ENCODE assay signal across 30 cellular contexts in the genomic region with DNA sequence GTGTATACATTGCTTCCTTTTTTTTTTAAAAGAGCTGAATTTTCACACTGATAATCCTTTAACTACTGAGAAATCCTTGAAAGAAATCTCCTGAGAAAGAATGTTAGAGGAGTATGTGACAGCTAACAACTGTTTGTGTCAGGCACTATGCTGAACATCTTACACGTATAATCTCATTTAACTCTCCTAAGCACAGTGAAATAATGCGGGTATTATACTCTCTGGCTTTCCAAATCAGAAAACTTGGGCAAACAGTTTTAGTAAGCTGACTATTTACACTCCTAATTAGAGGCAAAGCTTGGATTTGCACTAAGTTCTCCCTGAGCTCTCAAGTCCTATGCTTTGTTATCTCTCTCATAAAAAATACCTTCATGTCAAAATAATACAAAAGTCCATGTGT.
"Had no signal": no experiment of that assay in that cellular context is flagged by ENCODE, and none has a peak within 500 bp of the region (broad histone marks: within the 10 kb centered on the region; RNA-seq: fewer than 3 reads in every experiment).

No MANE protein-coding gene starts in this region.

- H3K4me2 ChIP-seq: PC-9 had no signal

- H3K27me3 Mint-ChIP-seq: activated CD4-positive, alpha-beta T cell treated with anti-CD3 and anti-CD28 coated beads, Interleukin-2, amount 10 ng/mL, durations not matched to agents 24 days and 14 days; activated CD8-positive, alpha-beta T cell treated with anti-CD3 and anti-CD28 coated beads for 36 hours had no signal

- FAIRE-seq: RCC 7860 had no signal

- H2AFZ ChIP-seq: PC-9 had no signal

- H3K27me3 ChIP-seq: cardiac muscle cell had no signal

- ATAC-seq: activated CD8-positive, alpha-beta T cell treated with anti-CD3 and anti-CD28 coated beads for 36 hours; activated naive CD4-positive, alpha-beta T cell treated with anti-CD3 and anti-CD28 coated beads, Interleukin-2, amount 50 U/mL, for 72 hours; activated T-cell treated with anti-CD3 and anti-CD28 coated beads, Interleukin-2, amount 50 U/mL, for 4 hours; Right ventricle myocardium inferior; SK-N-SH treated with all-trans-retinoic acid at 6 μM for 48 hours had no signal

- H3K27ac ChIP-seq: cardiac muscle cell, PC-9, RWPE1, WERI-Rb-1 had no signal

- H3K27ac Mint-ChIP-seq: activated CD4-positive, alpha-beta T cell treated with anti-CD3 and anti-CD28 coated beads, Interleukin-2, amount 10 ng/mL, durations not matched to agents 24 days and 14 days; activated CD8-positive, alpha-beta T cell treated with anti-CD3 and anti-CD28 coated beads for 36 hours; activated naive CD4-positive, alpha-beta T cell treated with anti-CD3 and anti-CD28 coated beads for 36 hours; activated naive CD4-positive, alpha-beta T cell treated with anti-CD3 and anti-CD28 coated beads, Interleukin-2, amount 50 U/mL, for 72 hours; activated T-helper 1 cell treated with anti-CD3 and anti-CD28 coated beads, Interleukin-12 subunit alpha, Interleukin-12 subunit beta, Interleukin-2, Interleukin-4 antibody, amounts not matched to agents 30 ng/mL and 10 ng/mL and 1 ng/mL, durations not matched to agents 14 hours and 24 hours and 36 hours had no signal

- H3K4me3 Mint-ChIP-seq: activated CD4-positive, alpha-beta T cell treated with anti-CD3 and anti-CD28 coated beads, Interleukin-2, amount 10 ng/mL, durations not matched to agents 24 days and 14 days; activated CD8-positive, alpha-beta T cell treated with anti-CD3 and anti-CD28 coated beads for 36 hours; activated naive CD4-positive, alpha-beta T cell treated with anti-CD3 and anti-CD28 coated beads for 36 hours; activated T-cell treated with anti-CD3 and anti-CD28 coated beads, Interleukin-2, amount 50 U/mL, for 4 hours; activated T-helper 1 cell treated with anti-CD3 and anti-CD28 coated beads, Interleukin-12 subunit alpha, Interleukin-12 subunit beta, Interleukin-2, Interleukin-4 antibody, amounts not matched to agents 30 ng/mL and 10 ng/mL and 1 ng/mL, durations not matched to agents 14 hours and 24 hours and 36 hours had no signal

- DNase-seq: activated CD4-positive, alpha-beta T cell treated with anti-CD3 and anti-CD28 coated beads, Interleukin-2, amount 10 ng/mL, durations not matched to agents 24 days and 14 days; activated CD4-positive, alpha-beta T cell treated with anti-CD3 and anti-CD28 coated beads, Interleukin-2, amount 50 U/mL, for 4 hours; activated CD8-positive, alpha-beta T cell treated with anti-CD3 and anti-CD28 coated beads for 36 hours; activated gamma-delta T cell treated with Interleukin-2 at 50 U/mL for 16 hours; activated naive CD4-positive, alpha-beta T cell treated with anti-CD3 and anti-CD28 coated beads for 36 hours; activated T-cell treated with anti-CD3 and anti-CD28 coated beads, Interleukin-2, amount 50 U/mL, for 4 hours; amniotic stem cell; aorta; Karpas-422; KBM-7; NCI-H1048; NCI-H1105 treated with DMSO at 0.1 percent for 48 hours; NCI-H1436; NCI-H1694; NCI-H1930; NCI-H226; NCI-H524 treated with DMSO at 0.1 percent for 48 hours; PC-9; SIG-M5; T-helper 1 cell; T-helper 2 cell; T-helper 9 cell; WERI-Rb-1 had no signal

- H3K4me3 ChIP-seq: cardiac muscle cell, PC-9 had no signal

- H3K9me3 Mint-ChIP-seq: activated CD4-positive, alpha-beta T cell treated with anti-CD3 and anti-CD28 coated beads, Interleukin-2, amount 10 ng/mL, durations not matched to agents 24 days and 14 days; activated CD8-positive, alpha-beta T cell treated with anti-CD3 and anti-CD28 coated beads for 36 hours; activated naive CD4-positive, alpha-beta T cell treated with anti-CD3 and anti-CD28 coated beads for 36 hours; activated naive CD4-positive, alpha-beta T cell treated with anti-CD3 and anti-CD28 coated beads, Interleukin-2, amount 50 U/mL, for 72 hours; activated T-cell treated with anti-CD3 and anti-CD28 coated beads, Interleukin-2, amount 50 U/mL, for 4 hours; activated T-helper 1 cell treated with anti-CD3 and anti-CD28 coated beads, Interleukin-12 subunit alpha, Interleukin-12 subunit beta, Interleukin-2, Interleukin-4 antibody, amounts not matched to agents 30 ng/mL and 10 ng/mL and 1 ng/mL, durations not matched to agents 14 hours and 24 hours and 36 hours had no signal
